Comparison of ENCODE assay signal across 15 cellular contexts in the genomic region with DNA sequence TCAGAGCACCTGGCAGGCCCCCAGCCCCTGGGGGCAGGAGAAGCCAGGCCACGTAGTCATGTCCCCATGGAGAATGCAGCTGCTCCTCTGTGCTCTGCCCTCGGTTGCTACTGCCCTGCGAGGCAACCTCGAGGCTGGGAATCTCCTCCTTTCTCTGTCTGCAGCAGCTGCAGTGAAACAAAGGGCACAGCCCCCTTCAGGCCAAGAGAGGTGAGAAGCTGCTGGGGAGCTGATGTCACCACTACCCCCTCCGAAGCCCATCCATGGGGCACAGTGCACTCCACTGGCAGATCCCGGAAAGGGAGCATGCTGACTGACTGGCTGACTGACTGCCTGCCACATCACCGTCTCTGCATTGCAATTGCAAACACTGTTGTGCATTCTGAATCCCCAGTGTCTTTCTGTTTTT.
DNase-seq lines count a peak whose midpoint lies in the region; ATAC-seq and TF ChIP-seq lines count a peak whose summit lies in the region.
"Had no signal": no experiment of that assay in that cellular context is flagged by ENCODE, and none has a peak within 500 bp of the region (broad histone marks: within the 10 kb centered on the region; RNA-seq: fewer than 3 reads in every experiment).

No MANE protein-coding gene starts in this region.

- H3K4me2 ChIP-seq in DND-41 (ENCODE audit: insufficient read depth, low read length): no peak overlapping the region

- H3K4me1 Mint-ChIP-seq in nephron progenitor cell: peaks cover 17% of the 10 kb centered on the region
- H3K4me1 Mint-ChIP-seq: naive thymus-derived CD8-positive, alpha-beta T cell had no signal

- DNase-seq in DND-41: no peak
- DNase-seq in NCI-H1694 treated with DMSO at 0.1 percent for 48 hours (lab: John Stamatoyannopoulos, UW): peak; percentile 10
- peak in 3 of 10 donors; percentile 45 to 63 (median 47) for DNase-seq in dorsolateral prefrontal cortex
- DNase-seq in nephron progenitor cell: peak; percentile 6
- DNase-seq in activated naive CD4-positive, alpha-beta T cell (lab: John Stamatoyannopoulos, UW): no peak
- DNase-seq in NCI-H1105 (lab: John Stamatoyannopoulos, UW): no peak
- no peak for DNase-seq in spleen
- DNase-seq: activated T-cell treated with anti-CD3 and anti-CD28 coated beads, Interleukin-2, amount 50 U/mL, for 4 hours; cortex of kidney; lower lobe of right lung; naive thymus-derived CD8-positive, alpha-beta T cell; NCI-H2171; SIG-M5; thyroid gland had no signal

- H3K4me1 ChIP-seq in DND-41 (ENCODE audit: insufficient read depth, low read length): no peaks in the 10 kb centered on the region
- H3K4me1 ChIP-seq in spleen: no peaks in the 10 kb centered on the region

- H2AFZ ChIP-seq in DND-41 (ENCODE audit: low read depth, low read length): no peak overlapping the region

- no peaks in the 10 kb centered on the region for H3K79me2 ChIP-seq in DND-41 (ENCODE audit: insufficient read depth, low read length)

- peaks cover 3% of the 10 kb centered on the region for H3K27me3 ChIP-seq in DND-41 (ENCODE audit: insufficient read depth, low read length, poor library complexity)
- H3K27me3 ChIP-seq in dorsolateral prefrontal cortex: no peaks in the 10 kb centered on the region
- peaks cover 0 to 4% (median 0%) of the 10 kb centered on the region in 7 donors for H3K27me3 ChIP-seq in spleen (replicated peaks in 1 of 7)
- H3K27me3 ChIP-seq: thyroid gland had no signal

- H3K27ac Mint-ChIP-seq in nephron progenitor cell: no peak overlapping the region
- H3K27ac Mint-ChIP-seq: naive thymus-derived CD8-positive, alpha-beta T cell had no signal

- H3K9ac ChIP-seq in DND-41 (ENCODE audit: low read depth, low read length): no peak overlapping the region

- H3K4me3 ChIP-seq in DND-41 (ENCODE audit: low read depth in 1 of 2, low read length in 2 of 2) (no peak overlapping the region), dorsolateral prefrontal cortex (no peak overlapping the region), spleen (no peak overlapping the region)
- H3K4me3 ChIP-seq: lower lobe of right lung, thyroid gland had no signal

- no peaks in the 10 kb centered on the region for H3K36me3 ChIP-seq in DND-41 (ENCODE audit: insufficient read depth, low read length)
- no peaks in the 10 kb centered on the region for H3K36me3 ChIP-seq in spleen
- H3K36me3 ChIP-seq: lower lobe of right lung, thyroid gland had no signal

- TF ChIP-seq CTCF in DND-41 (IDR thresholded peaks at IDR 0.05; ENCODE audit: borderline replicate concordance, extremely low read depth, low read length, poor library complexity, severe bottlenecking): peak; percentile 5
- TF ChIP-seq CTCF in dorsolateral prefrontal cortex (IDR thresholded peaks at IDR 0.05 in 54 of 56, conservative IDR thresholded peaks at IDR 0.05 in 2 of 56; ENCODE audit: low read depth in 1 of 56, partially characterized antibody in 56 of 56): peak in 3 of 56 donors; percentile 10 to 15 (median 14)
- TF ChIP-seq CTCF in nephron progenitor cell (IDR thresholded peaks at IDR 0.05): no peak
- TF ChIP-seq CTCF in spleen (IDR thresholded peaks at IDR 0.05 in 8 of 11, conservative IDR thresholded peaks at IDR 0.05 in 3 of 11): no peak

- no peak for TF ChIP-seq POLR2A in spleen (IDR thresholded peaks at IDR 0.05)

- no peaks in the 10 kb centered on the region for H3K36me3 Mint-ChIP-seq in nephron progenitor cell (ENCODE audit: low read depth)
- H3K36me3 Mint-ChIP-seq: naive thymus-derived CD8-positive, alpha-beta T cell had no signal

- peaks cover 3% of the 10 kb centered on the region for H3K9me3 Mint-ChIP-seq in nephron progenitor cell
- H3K9me3 Mint-ChIP-seq: activated T-cell treated with anti-CD3 and anti-CD28 coated beads, Interleukin-2, amount 50 U/mL, for 4 hours had no signal

- intact Hi-C loops in dorsolateral prefrontal cortex (cut with DNase I): no loop called here
- intact Hi-C loops in spleen (cut with DNase I; ENCODE audit: low total_unique reads): no loop called here

- no peaks in the 10 kb centered on the region for H4K20me1 ChIP-seq in DND-41 (ENCODE audit: insufficient read depth, low read length)

- peaks cover 3% of the 10 kb centered on the region for H3K27me3 Mint-ChIP-seq in nephron progenitor cell (ENCODE audit: low read depth, poor library complexity)

- whole genome bisulfite sequencing in spleen, 5 donors: 51 to 66% (median 60%) methylated on average over 7 of the region's 7 CpGs

- H3K9me3 ChIP-seq in DND-41 (ENCODE audit: insufficient read depth, low read length, severe bottlenecking) (no peaks in the 10 kb centered on the region), spleen (peaks cover 0 to 4% (median 0%) of the 10 kb centered on the region in 8 donors)
- H3K9me3 ChIP-seq: lower lobe of right lung, thyroid gland had no signal

- H3K27ac ChIP-seq in DND-41 (ENCODE audit: low read length) (no peak overlapping the region), dorsolateral prefrontal cortex (peak overlapping the region in 55 of 59 donors; percentile 0 to 92 (median 70)), spleen (no peak overlapping the region)
- H3K27ac ChIP-seq: lower lobe of right lung, thyroid gland had no signal

- ATAC-seq in DND-41 (ENCODE audit: insufficient read depth, low read depth) (no peak), GM18519 (IDR thresholded peaks at IDR 0.05; ENCODE audit: low FRiP score, unreplicated experiment) (no peak)
- ATAC-seq: activated T-cell treated with anti-CD3 and anti-CD28 coated beads, Interleukin-2, amount 50 U/mL, for 4 hours; lower lobe of right lung; naive thymus-derived CD8-positive, alpha-beta T cell had no signal

- H3K4me3 Mint-ChIP-seq in nephron progenitor cell: no peak overlapping the region
- H3K4me3 Mint-ChIP-seq: activated T-cell treated with anti-CD3 and anti-CD28 coated beads, Interleukin-2, amount 50 U/mL, for 4 hours; naive thymus-derived CD8-positive, alpha-beta T cell had no signal

Comparison
In these comparisons a context has a peak if more than half of its experiments do, and no peak if none do; other contexts are left out.
1. DNase-seq: peak in NCI-H1694 treated with DMSO at 0.1 percent for 48 hours (single experiment) and nephron progenitor cell (single experiment); none in DND-41 (single experiment), activated naive CD4-positive, alpha-beta T cell (0 of 4), NCI-H1105 (single experiment) and spleen (single experiment).
2. H3K27ac ChIP-seq: peak in dorsolateral prefrontal cortex (55 of 59); none in DND-41 (single experiment) and spleen (0 of 8).